ENCODE assay signal across 1 cellular context in the genomic region with DNA sequence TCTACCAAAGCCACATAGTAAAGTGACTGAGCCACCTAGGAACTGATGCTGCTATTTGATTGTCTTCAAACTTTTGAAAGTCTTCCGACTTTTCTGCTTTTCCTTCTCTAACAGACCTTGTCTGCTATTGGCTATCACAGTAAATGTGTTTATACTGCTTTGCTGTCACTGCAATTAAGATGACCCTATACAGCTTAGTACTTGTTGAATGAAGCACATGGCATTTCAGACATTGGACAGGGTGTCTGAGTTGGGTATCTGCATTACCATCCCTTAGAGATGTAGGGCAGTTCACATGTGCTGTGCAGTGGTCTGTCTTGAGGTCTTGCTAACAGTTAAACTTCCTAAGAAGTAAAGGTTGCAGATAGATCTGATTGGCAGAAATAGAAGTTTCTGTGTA.
TF ChIP-seq lines count a peak whose summit lies in the region.

No MANE protein-coding gene starts in this region.

TF ChIP-seq in IMR-90, 13 proteins besides CTCF, POLR2A, EP300 and RAD21:
- TF ChIP-seq, protein P1, sequence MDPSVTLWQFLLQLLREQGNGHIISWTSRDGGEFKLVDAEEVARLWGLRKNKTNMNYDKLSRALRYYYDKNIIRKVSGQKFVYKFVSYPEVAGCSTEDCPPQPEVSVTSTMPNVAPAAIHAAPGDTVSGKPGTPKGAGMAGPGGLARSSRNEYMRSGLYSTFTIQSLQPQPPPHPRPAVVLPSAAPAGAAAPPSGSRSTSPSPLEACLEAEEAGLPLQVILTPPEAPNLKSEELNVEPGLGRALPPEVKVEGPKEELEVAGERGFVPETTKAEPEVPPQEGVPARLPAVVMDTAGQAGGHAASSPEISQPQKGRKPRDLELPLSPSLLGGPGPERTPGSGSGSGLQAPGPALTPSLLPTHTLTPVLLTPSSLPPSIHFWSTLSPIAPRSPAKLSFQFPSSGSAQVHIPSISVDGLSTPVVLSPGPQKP (IDR thresholded peaks at IDR 0.05; ENCODE audit: borderline replicate concordance, low read depth, low read length): no peak
- no peak for TF ChIP-seq RFX5 (IDR thresholded peaks at IDR 0.05; ENCODE audit: low read depth, low read length)
- no peak for TF ChIP-seq CHD1 (IDR thresholded peaks at IDR 0.05; ENCODE audit: low read depth, low read length)
- TF ChIP-seq FOS (IDR thresholded peaks at IDR 0.05; ENCODE audit: low read depth, low read length): no peak
- no peak for TF ChIP-seq SMC3 (IDR thresholded peaks at IDR 0.05; ENCODE audit: low read depth, low read length)
- TF ChIP-seq RCOR1 (IDR thresholded peaks at IDR 0.05; ENCODE audit: insufficient replicate concordance, low read length): no peak
- no peak for TF ChIP-seq NFE2L2 (IDR thresholded peaks at IDR 0.05; ENCODE audit: low read depth, low read length)
- TF ChIP-seq MAZ (IDR thresholded peaks at IDR 0.05; ENCODE audit: borderline replicate concordance, low read depth, low read length): no peak
- TF ChIP-seq, protein P2, sequence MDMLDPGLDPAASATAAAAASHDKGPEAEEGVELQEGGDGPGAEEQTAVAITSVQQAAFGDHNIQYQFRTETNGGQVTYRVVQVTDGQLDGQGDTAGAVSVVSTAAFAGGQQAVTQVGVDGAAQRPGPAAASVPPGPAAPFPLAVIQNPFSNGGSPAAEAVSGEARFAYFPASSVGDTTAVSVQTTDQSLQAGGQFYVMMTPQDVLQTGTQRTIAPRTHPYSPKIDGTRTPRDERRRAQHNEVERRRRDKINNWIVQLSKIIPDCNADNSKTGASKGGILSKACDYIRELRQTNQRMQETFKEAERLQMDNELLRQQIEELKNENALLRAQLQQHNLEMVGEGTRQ (IDR thresholded peaks at IDR 0.05; ENCODE audit: low read depth, low read length): no peak
- TF ChIP-seq CEBPB (IDR thresholded peaks at IDR 0.05; ENCODE audit: low read depth, low read length): no peak
- TF ChIP-seq BHLHE40 (IDR thresholded peaks at IDR 0.05; ENCODE audit: low read depth, low read length): no peak
- no peak for TF ChIP-seq MXI1 (IDR thresholded peaks at IDR 0.05; ENCODE audit: borderline replicate concordance, low read depth, low read length)
- TF ChIP-seq MAFK (IDR thresholded peaks at IDR 0.05; ENCODE audit: low read depth, low read length): no peak
